Comparison of ENCODE assay signal across 13 cellular contexts in genomic region chr13:29125145-29125933, GRCh38.
DNase-seq lines count a peak whose midpoint lies in the region; ATAC-seq and TF ChIP-seq lines count a peak whose summit lies in the region.
"Had no signal": no experiment of that assay in that cellular context is flagged by ENCODE, and none has a peak within 500 bp of the region (broad histone marks: within the 10 kb centered on the region; RNA-seq: fewer than 3 reads in every experiment).

No MANE protein-coding gene starts in this region.

- no peaks in the 10 kb centered on the region for H3K27me3 ChIP-seq in endodermal cell (ENCODE audit: control insufficient read depth, insufficient read depth, low read length, poor library complexity, severe bottlenecking)

- H3K4me3 Mint-ChIP-seq in central memory CD8-positive, alpha-beta T cell = no peak overlapping the region
- no peak overlapping the region for H3K4me3 Mint-ChIP-seq in endodermal cell
- H3K4me3 Mint-ChIP-seq: dendritic cell treated with granulocyte-macrophage colony-stimulating factor and Interleukin-4, amounts not matched to agents 40 ng/mL and 50 ng/mL, for 4 days had no signal

- no peaks in the 10 kb centered on the region for H3K36me3 ChIP-seq in endodermal cell (ENCODE audit: control insufficient read depth, insufficient read depth, low read length)

- intact Hi-C loops in left cardiac atrium (cut with DNase I) = no loop called here

- H3K4me3 ChIP-seq in endodermal cell (ENCODE audit: low read length) = no peak overlapping the region

- no peaks in the 10 kb centered on the region for H3K4me1 Mint-ChIP-seq in central memory CD8-positive, alpha-beta T cell
- no peaks in the 10 kb centered on the region for H3K4me1 Mint-ChIP-seq in endodermal cell

- ATAC-seq in GM18502 (IDR thresholded peaks at IDR 0.05; ENCODE audit: poor library complexity, unreplicated experiment) (peak; percentile 81), GM19455 (IDR thresholded peaks at IDR 0.05; ENCODE audit: unreplicated experiment) (peak; percentile 77), HG03103 (IDR thresholded peaks at IDR 0.05; ENCODE audit: low read depth, unreplicated experiment) (peak; percentile 58), left cardiac atrium (no peak)
- peak; percentile 55 for ATAC-seq in central memory CD8-positive, alpha-beta T cell (replicated peaks; ENCODE audit: extremely low read depth, poor library complexity, severe bottlenecking)
- ATAC-seq: left colon had no signal

- H3K4me1 ChIP-seq in endodermal cell (ENCODE audit: control insufficient read depth, insufficient read depth, low read length) = no peaks in the 10 kb centered on the region

- TF ChIP-seq CTCF in endodermal cell (conservative IDR thresholded peaks at IDR 0.05) (no peak), GM10266 (IDR thresholded peaks at IDR 0.05; ENCODE audit: control insufficient read depth, insufficient read depth, low read depth, missing control alignments) (no peak)

- no peak for DNase-seq in central memory CD8-positive, alpha-beta T cell (ENCODE audit: low spot score in 2 of 2)
- DNase-seq in endodermal cell (no peak), GM10266 (ENCODE audit: extremely low spot score) (no peak), Kasumi-1 (lab: John Stamatoyannopoulos, UW) (no peak), left cardiac atrium (no peak)
- DNase-seq: activated CD4-positive, alpha-beta T cell treated with anti-CD3 and anti-CD28 coated beads for 1 hour; left colon; NCI-H1694; stimulated activated CD4-positive, alpha-beta T cell treated with anti-CD3 and anti-CD28 coated beads, Interleukin-2, amount 100 ng/mL, for 24 hours had no signal

- H3K27ac Mint-ChIP-seq in central memory CD8-positive, alpha-beta T cell (ENCODE audit: low read depth) = no peak overlapping the region
- H3K27ac Mint-ChIP-seq in endodermal cell = no peak overlapping the region
- H3K27ac Mint-ChIP-seq: dendritic cell treated with granulocyte-macrophage colony-stimulating factor and Interleukin-4, amounts not matched to agents 40 ng/mL and 50 ng/mL, for 4 days had no signal

- H3K9ac ChIP-seq in endodermal cell (ENCODE audit: extremely low read depth, low read length, poor library complexity, severe bottlenecking) = no peak overlapping the region

- H3K27ac ChIP-seq in endodermal cell (ENCODE audit: low read depth, low read length) = no peak overlapping the region

- H3K9me3 Mint-ChIP-seq in central memory CD8-positive, alpha-beta T cell = peaks cover 7% of the 10 kb centered on the region
- no peaks in the 10 kb centered on the region for H3K9me3 Mint-ChIP-seq in endodermal cell
- H3K9me3 Mint-ChIP-seq: dendritic cell treated with granulocyte-macrophage colony-stimulating factor and Interleukin-4, amounts not matched to agents 40 ng/mL and 50 ng/mL, for 4 days had no signal

- no peaks in the 10 kb centered on the region for H3K36me3 Mint-ChIP-seq in central memory CD8-positive, alpha-beta T cell (ENCODE audit: insufficient read depth)
- no peaks in the 10 kb centered on the region for H3K36me3 Mint-ChIP-seq in endodermal cell (ENCODE audit: low read depth)

- no peaks in the 10 kb centered on the region for H3K27me3 Mint-ChIP-seq in central memory CD8-positive, alpha-beta T cell
- no peaks in the 10 kb centered on the region for H3K27me3 Mint-ChIP-seq in endodermal cell (ENCODE audit: insufficient read depth)
- H3K27me3 Mint-ChIP-seq: dendritic cell treated with granulocyte-macrophage colony-stimulating factor and Interleukin-4, amounts not matched to agents 40 ng/mL and 50 ng/mL, for 4 days had no signal

- peaks cover 15% of the 10 kb centered on the region for H3K9me3 ChIP-seq in endodermal cell (ENCODE audit: control insufficient read depth, low read length)

- WGBS in endodermal cell (ENCODE audit: insufficient coverage in 1 of 2, insufficient read length in 1 of 2), 2 experiments = 55% methylated on average over 5 of the region's 5 CpGs; no CpG with 5 or more reads in 1 of the 2 experiments

Comparison
In these comparisons a context has a peak if more than half of its experiments do, and no peak if none do; other contexts are left out.
1. ATAC-seq: peak in GM18502 (single experiment), GM19455 (single experiment), HG03103 (single experiment) and central memory CD8-positive, alpha-beta T cell (single experiment); none in left cardiac atrium (0 of 2).